Comparison of ENCODE assay signal across 1 cellular context in genomic region chr3:98551754-98552153, GRCh38.
TF ChIP-seq lines count a peak whose summit lies in the region.

No MANE protein-coding gene starts in this region.

TF ChIP-seq in GM12878, 131 proteins besides CTCF, POLR2A, EP300 and RAD21 (continues in another document):
- no peak for TF ChIP-seq ZNF207 (IDR thresholded peaks at IDR 0.05; ENCODE audit: borderline replicate concordance)
- TF ChIP-seq, protein P1, sequence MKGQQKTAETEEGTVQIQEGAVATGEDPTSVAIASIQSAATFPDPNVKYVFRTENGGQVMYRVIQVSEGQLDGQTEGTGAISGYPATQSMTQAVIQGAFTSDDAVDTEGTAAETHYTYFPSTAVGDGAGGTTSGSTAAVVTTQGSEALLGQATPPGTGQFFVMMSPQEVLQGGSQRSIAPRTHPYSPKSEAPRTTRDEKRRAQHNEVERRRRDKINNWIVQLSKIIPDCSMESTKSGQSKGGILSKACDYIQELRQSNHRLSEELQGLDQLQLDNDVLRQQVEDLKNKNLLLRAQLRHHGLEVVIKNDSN (IDR thresholded peaks at IDR 0.05; ENCODE audit: borderline replicate concordance, extremely low read length, insufficient read depth, low read depth, low read length): no peak
- peak; percentile 25; the same call in 1 of the 2 replicates for TF ChIP-seq BCL11A (IDR thresholded peaks at IDR 0.05; ENCODE audit: low read depth, low read length)
- peak; percentile 53; the same call in 1 of the 2 replicates for TF ChIP-seq SPI1 (IDR thresholded peaks at IDR 0.05; ENCODE audit: borderline replicate concordance, insufficient read depth, low read depth, low read length)
- TF ChIP-seq RAD51 (IDR thresholded peaks at IDR 0.05): peak; percentile 15; the same call in 1 of the 2 replicates
- TF ChIP-seq SUZ12 (IDR thresholded peaks at IDR 0.05; ENCODE audit: unreplicated experiment): no peak
- TF ChIP-seq SMAD1 (IDR thresholded peaks at IDR 0.05; ENCODE audit: low read depth, partially characterized antibody): no peak
- TF ChIP-seq MYC (IDR thresholded peaks at IDR 0.05; ENCODE audit: insufficient read depth, insufficient read length, insufficient replicate concordance, low read length, severe bottlenecking): no peak
- TF ChIP-seq TCF7 (IDR thresholded peaks at IDR 0.05; ENCODE audit: borderline replicate concordance): no peak
- no peak for TF ChIP-seq SIN3A (IDR thresholded peaks at IDR 0.05; ENCODE audit: low read depth, low read length)
- no peak for TF ChIP-seq NFIC (IDR thresholded peaks at IDR 0.05; ENCODE audit: low read depth, low read length)
- peak; percentile 10 for TF ChIP-seq FOXM1 (IDR thresholded peaks at IDR 0.05; ENCODE audit: low read depth, low read length)
- TF ChIP-seq, protein P2, sequence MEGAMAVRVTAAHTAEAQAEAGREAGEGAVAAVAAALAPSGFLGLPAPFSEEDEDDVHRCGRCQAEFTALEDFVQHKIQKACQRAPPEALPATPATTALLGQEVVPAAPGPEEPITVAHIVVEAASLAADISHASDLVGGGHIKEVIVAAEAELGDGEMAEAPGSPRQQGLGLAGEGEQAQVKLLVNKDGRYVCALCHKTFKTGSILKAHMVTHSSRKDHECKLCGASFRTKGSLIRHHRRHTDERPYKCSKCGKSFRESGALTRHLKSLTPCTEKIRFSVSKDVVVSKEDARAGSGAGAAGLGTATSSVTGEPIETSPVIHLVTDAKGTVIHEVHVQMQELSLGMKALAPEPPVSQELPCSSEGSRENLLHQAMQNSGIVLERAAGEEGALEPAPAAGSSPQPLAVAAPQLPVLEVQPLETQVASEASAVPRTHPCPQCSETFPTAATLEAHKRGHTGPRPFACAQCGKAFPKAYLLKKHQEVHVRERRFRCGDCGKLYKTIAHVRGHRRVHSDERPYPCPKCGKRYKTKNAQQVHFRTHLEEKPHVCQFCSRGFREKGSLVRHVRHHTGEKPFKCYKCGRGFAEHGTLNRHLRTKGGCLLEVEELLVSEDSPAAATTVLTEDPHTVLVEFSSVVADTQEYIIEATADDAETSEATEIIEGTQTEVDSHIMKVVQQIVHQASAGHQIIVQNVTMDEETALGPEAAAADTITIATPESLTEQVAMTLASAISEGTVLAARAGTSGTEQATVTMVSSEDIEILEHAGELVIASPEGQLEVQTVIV (IDR thresholded peaks at IDR 0.05; ENCODE audit: borderline replicate concordance, partially characterized antibody): no peak
- TF ChIP-seq, protein P3, sequence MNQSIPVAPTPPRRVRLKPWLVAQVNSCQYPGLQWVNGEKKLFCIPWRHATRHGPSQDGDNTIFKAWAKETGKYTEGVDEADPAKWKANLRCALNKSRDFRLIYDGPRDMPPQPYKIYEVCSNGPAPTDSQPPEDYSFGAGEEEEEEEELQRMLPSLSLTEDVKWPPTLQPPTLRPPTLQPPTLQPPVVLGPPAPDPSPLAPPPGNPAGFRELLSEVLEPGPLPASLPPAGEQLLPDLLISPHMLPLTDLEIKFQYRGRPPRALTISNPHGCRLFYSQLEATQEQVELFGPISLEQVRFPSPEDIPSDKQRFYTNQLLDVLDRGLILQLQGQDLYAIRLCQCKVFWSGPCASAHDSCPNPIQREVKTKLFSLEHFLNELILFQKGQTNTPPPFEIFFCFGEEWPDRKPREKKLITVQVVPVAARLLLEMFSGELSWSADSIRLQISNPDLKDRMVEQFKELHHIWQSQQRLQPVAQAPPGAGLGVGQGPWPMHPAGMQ (IDR thresholded peaks at IDR 0.05; ENCODE audit: borderline replicate concordance): no peak
- TF ChIP-seq ZSCAN29 (IDR thresholded peaks at IDR 0.05): no peak
- TF ChIP-seq KAT2A (conservative IDR thresholded peaks at IDR 0.05; ENCODE audit: control insufficient read depth, low read depth, low read length): no peak
- TF ChIP-seq E2F8 (IDR thresholded peaks at IDR 0.05; ENCODE audit: low read depth, partially characterized antibody): no peak
- peak; percentile 91 for TF ChIP-seq ZNF687 (IDR thresholded peaks at IDR 0.05)
- no peak for TF ChIP-seq CBX3 (IDR thresholded peaks at IDR 0.05; ENCODE audit: borderline replicate concordance, low read depth)
- TF ChIP-seq CBFB (IDR thresholded peaks at IDR 0.05; ENCODE audit: low read depth): no peak
- TF ChIP-seq DPF2 (IDR thresholded peaks at IDR 0.05): no peak
- TF ChIP-seq, protein P4, sequence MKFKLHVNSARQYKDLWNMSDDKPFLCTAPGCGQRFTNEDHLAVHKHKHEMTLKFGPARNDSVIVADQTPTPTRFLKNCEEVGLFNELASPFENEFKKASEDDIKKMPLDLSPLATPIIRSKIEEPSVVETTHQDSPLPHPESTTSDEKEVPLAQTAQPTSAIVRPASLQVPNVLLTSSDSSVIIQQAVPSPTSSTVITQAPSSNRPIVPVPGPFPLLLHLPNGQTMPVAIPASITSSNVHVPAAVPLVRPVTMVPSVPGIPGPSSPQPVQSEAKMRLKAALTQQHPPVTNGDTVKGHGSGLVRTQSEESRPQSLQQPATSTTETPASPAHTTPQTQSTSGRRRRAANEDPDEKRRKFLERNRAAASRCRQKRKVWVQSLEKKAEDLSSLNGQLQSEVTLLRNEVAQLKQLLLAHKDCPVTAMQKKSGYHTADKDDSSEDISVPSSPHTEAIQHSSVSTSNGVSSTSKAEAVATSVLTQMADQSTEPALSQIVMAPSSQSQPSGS (IDR thresholded peaks at IDR 0.05; ENCODE audit: low read length): no peak
- no peak for TF ChIP-seq CUX1 (IDR thresholded peaks at IDR 0.05; ENCODE audit: insufficient replicate concordance, low read depth, low read length)
- TF ChIP-seq MTA2 (IDR thresholded peaks at IDR 0.05; ENCODE audit: low read depth): peak; percentile 13; the same call in 1 of the 2 replicates
- no peak for TF ChIP-seq PKNOX1 (IDR thresholded peaks at IDR 0.05)
- no peak for TF ChIP-seq PAX8 (IDR thresholded peaks at IDR 0.05)
- no peak for TF ChIP-seq ZBTB33 (IDR thresholded peaks at IDR 0.05)
- peak in 1 of 2 experiments; percentile 45; a peak in 2 of 4 replicates for TF ChIP-seq IKZF2 (IDR thresholded peaks at IDR 0.05)
- no peak for TF ChIP-seq RUNX3 (IDR thresholded peaks at IDR 0.05; ENCODE audit: low read length)
- no peak for TF ChIP-seq MAX (IDR thresholded peaks at IDR 0.05; ENCODE audit: low read depth, low read length)
- TF ChIP-seq CEBPB (IDR thresholded peaks at IDR 0.05; ENCODE audit: borderline replicate concordance in 1 of 2, low read depth in 2 of 2, low read length in 2 of 2): no peak
- TF ChIP-seq MEF2A (IDR thresholded peaks at IDR 0.05; ENCODE audit: insufficient read depth, low read depth, low read length): no peak
- no peak for TF ChIP-seq USF2 (IDR thresholded peaks at IDR 0.05; ENCODE audit: borderline replicate concordance, low read depth, low read length)
